In the genomic region with DNA sequence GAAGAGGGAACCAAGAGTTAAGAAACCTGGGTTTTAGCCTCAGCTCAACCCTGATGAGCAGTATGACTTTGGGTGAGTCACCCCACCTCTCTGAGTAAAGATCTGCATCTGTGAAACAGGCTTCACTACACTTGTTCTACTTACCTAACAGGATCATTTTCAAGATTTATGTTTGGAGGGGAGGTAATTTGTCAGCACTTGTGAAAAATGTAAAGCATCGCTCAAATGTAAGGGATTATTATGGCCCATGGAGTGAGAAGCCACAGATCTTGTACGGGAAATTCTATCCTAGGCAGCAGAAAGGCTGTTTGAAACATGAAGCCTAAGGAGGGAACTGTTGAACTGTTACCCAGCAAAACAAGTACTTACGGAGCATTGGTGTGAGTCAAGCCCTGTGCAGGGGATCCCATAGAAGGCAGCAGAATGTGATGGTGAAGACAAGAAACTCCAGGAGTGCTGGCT, we compare ENCODE assay signal across 15 cellular contexts.
DNase-seq lines count a peak whose midpoint lies in the region; ATAC-seq and TF ChIP-seq lines count a peak whose summit lies in the region.
"Had no signal": no experiment of that assay in that cellular context is flagged by ENCODE, and none has a peak within 500 bp of the region (broad histone marks: within the 10 kb centered on the region; RNA-seq: fewer than 3 reads in every experiment).

No MANE protein-coding gene starts in this region.

- H3K4me1 ChIP-seq in mammary epithelial cell (ENCODE audit: insufficient read depth, low read length) (peaks cover 9% of the 10 kb centered on the region), uterus (peaks cover 0 to 26% of the 10 kb centered on the region in 2 donors)

- H3K27ac Mint-ChIP-seq in neural crest cell (ENCODE audit: unreplicated experiment): peak overlapping the region; percentile 95
- H3K27ac Mint-ChIP-seq: naive thymus-derived CD8-positive, alpha-beta T cell had no signal

- H3K4me3 ChIP-seq in mammary epithelial cell (replicated peaks in 1 of 3; ENCODE audit: insufficient read depth in 1 of 3, low read depth in 2 of 3, low read length in 3 of 3): no peak overlapping the region
- no peak overlapping the region for H3K4me3 ChIP-seq in uterus
- H3K4me3 ChIP-seq: body of pancreas, thyroid gland had no signal

- H3K4me3 Mint-ChIP-seq in neural crest cell: no peak overlapping the region
- H3K4me3 Mint-ChIP-seq: naive thymus-derived CD8-positive, alpha-beta T cell had no signal

- no peak overlapping the region for H2AFZ ChIP-seq in mammary epithelial cell (ENCODE audit: low read depth, low read length)

- H3K27me3 Mint-ChIP-seq in neural crest cell (ENCODE audit: low read depth): no peaks in the 10 kb centered on the region

- intact Hi-C loops in mammary epithelial cell (cut with micrococcal nuclease): no loop called here
- intact Hi-C loops in uterus (cut with DNase I; ENCODE audit: low total_unique reads): no loop called here

- no peaks in the 10 kb centered on the region for H3K79me2 ChIP-seq in mammary epithelial cell (ENCODE audit: insufficient read depth, low read length)

- in situ Hi-C loops in mammary epithelial cell (cut with MboI; ENCODE audit: low sequenced_read_pairs in 2 of 2): no loop called here

- H3K4me2 ChIP-seq in mammary epithelial cell (ENCODE audit: insufficient read depth, low read depth, low read length): no peak overlapping the region

- no peaks in the 10 kb centered on the region for H3K9me3 ChIP-seq in mammary epithelial cell (replicated peaks; ENCODE audit: insufficient read depth, low read length)
- H3K9me3 ChIP-seq in uterus: no peaks in the 10 kb centered on the region
- H3K9me3 ChIP-seq: body of pancreas, thyroid gland had no signal

- H3K9me3 Mint-ChIP-seq in neural crest cell: no peaks in the 10 kb centered on the region
- H3K9me3 Mint-ChIP-seq: naive thymus-derived CD8-positive, alpha-beta T cell had no signal

- TF ChIP-seq CTCF in mammary epithelial cell (conservative IDR thresholded peaks at IDR 0.05 in 1 of 2, IDR thresholded peaks at IDR 0.05 in 1 of 2; ENCODE audit: extremely low read depth in 1 of 2, insufficient read depth in 1 of 2, low read depth in 1 of 2, low read length in 2 of 2) (no peak), neural crest cell (conservative IDR thresholded peaks at IDR 0.05) (no peak), uterus (IDR thresholded peaks at IDR 0.05) (no peak)

- no peaks in the 10 kb centered on the region for H4K20me1 ChIP-seq in mammary epithelial cell (ENCODE audit: insufficient read depth, low read length)

- no peak overlapping the region for H3K9ac ChIP-seq in mammary epithelial cell (ENCODE audit: insufficient read depth, low read length)

- no peaks in the 10 kb centered on the region for H3K27me3 ChIP-seq in mammary epithelial cell (ENCODE audit: insufficient read depth, low read length)
- H3K27me3 ChIP-seq in uterus: no peaks in the 10 kb centered on the region
- H3K27me3 ChIP-seq: body of pancreas, thyroid gland had no signal

- TF ChIP-seq POLR2A in uterus (IDR thresholded peaks at IDR 0.05): no peak

- CTCF ChIA-PET in mammary epithelial cell (lab: Charles Lee; ENCODE audit: low non-redundant PET): interaction anchor here (0.5 to 0.7 kb wide), 2 partner anchors 33 to 235 kb away, joined by 3 to 4 read pairs; no protein-coding TSS in a partner anchor

- no peak for ATAC-seq in GM21381 (IDR thresholded peaks at IDR 0.05; ENCODE audit: unreplicated experiment)
- ATAC-seq: body of pancreas; naive thymus-derived CD8-positive, alpha-beta T cell had no signal

- 80% methylated on average over 3 of the region's 3 CpGs for WGBS in mammary epithelial cell (ENCODE audit: low coverage, missing lambda C conversion rate)

- H3K36me3 Mint-ChIP-seq in neural crest cell (ENCODE audit: low read depth): no peaks in the 10 kb centered on the region
- H3K36me3 Mint-ChIP-seq: naive thymus-derived CD8-positive, alpha-beta T cell had no signal

- DNase-seq in DMS79 treated with DMSO at 0.1 percent for 48 hours (lab: John Stamatoyannopoulos, UW) (peak; percentile 64), MV-4-11 (lab: John Stamatoyannopoulos, UW) (peak; percentile 58), mammary epithelial cell (peak; percentile 76), neural crest cell (ENCODE audit: low read depth, low spot score) (no peak), DMS114 treated with DMSO at 0.1 percent for 48 hours (lab: John Stamatoyannopoulos, UW; ENCODE audit: unreplicated experiment) (no peak), uterus (no peak)
- DNase-seq in central memory CD4-positive, alpha-beta T cell: no peak
- DNase-seq: body of pancreas; GOT3; naive thymus-derived CD8-positive, alpha-beta T cell; NCI-H2081 treated with DMSO at 0.1 percent for 48 hours; stimulated activated CD4-positive, alpha-beta T cell treated with anti-CD3 and anti-CD28 coated beads, Interleukin-2, amount 100 ng/mL, for 48 hours; thyroid gland had no signal

- BruUV-seq in mammary epithelial cell (replicated peaks; lab: Mats Ljungman, UMichigan): no TSS peak

- dilution Hi-C loops in mammary epithelial cell (cut with HindIII; ENCODE audit: low sequenced_read_pairs): no loop called here

- peaks cover 43% of the 10 kb centered on the region for H3K4me1 Mint-ChIP-seq in neural crest cell

- no peak overlapping the region for H3K27ac ChIP-seq in mammary epithelial cell (ENCODE audit: insufficient read depth, low read depth, low read length)
- peak overlapping the region in 1 of 2 donors; percentile 14 for H3K27ac ChIP-seq in uterus
- H3K27ac ChIP-seq: body of pancreas, HL-60, thyroid gland had no signal

- H3K36me3 ChIP-seq in mammary epithelial cell (ENCODE audit: insufficient read depth, low read length): no peaks in the 10 kb centered on the region
- no peaks in the 10 kb centered on the region for H3K36me3 ChIP-seq in uterus
- H3K36me3 ChIP-seq: thyroid gland had no signal

Comparison
In these comparisons a context has a peak if more than half of its experiments do, and no peak if none do; other contexts are left out.
1. DNase-seq: peak in DMS79 treated with DMSO at 0.1 percent for 48 hours (single experiment), MV-4-11 (single experiment) and mammary epithelial cell (single experiment); none in neural crest cell (single experiment), central memory CD4-positive, alpha-beta T cell (single experiment), DMS114 treated with DMSO at 0.1 percent for 48 hours (single experiment) and uterus (0 of 2).